Comparison of ENCODE assay signal across 9 cellular contexts in the genomic region with DNA sequence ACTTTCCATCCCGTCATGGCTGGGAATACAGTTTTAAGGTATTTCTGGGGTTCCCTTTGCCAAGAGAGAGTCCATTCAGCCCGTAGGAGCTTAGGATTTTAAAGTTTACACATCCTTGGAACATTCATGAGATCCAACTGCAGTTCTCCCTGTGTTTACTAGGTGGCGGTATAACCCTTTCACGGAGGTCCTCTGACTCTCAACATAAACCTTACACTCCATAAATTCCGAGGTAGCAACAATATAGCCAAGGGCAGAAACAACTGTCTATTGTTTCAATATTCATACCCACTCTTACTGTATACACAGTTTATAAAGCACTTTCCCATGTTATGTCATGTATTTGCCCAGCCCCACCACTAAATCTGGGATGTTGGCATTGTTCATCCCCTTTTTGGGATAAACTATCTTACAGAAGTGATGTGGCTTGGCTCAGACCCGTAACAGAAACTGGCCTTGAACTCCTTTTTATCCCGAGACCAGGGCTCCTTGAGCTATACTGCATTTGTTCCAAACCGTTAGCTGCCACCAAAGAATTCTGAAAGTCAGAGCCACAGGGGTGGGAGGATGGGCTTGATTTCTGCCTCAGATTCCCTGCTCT.
A peak's percentile ranks its signal among the peaks of the same experiment; 100 is the strongest.
DNase-seq lines count a peak whose midpoint lies in the region; ATAC-seq, FAIRE-seq and TF ChIP-seq lines count a peak whose summit lies in the region.
"Had no signal": no experiment of that assay in that cellular context is flagged by ENCODE, and none has a peak within 500 bp of the region (broad histone marks: within the 10 kb centered on the region; RNA-seq: fewer than 3 reads in every experiment).

No MANE protein-coding gene starts in this region.

- 7% methylated on average over 7 of the region's 8 CpGs for WGBS in K562 (ENCODE audit: insufficient coverage, low coverage, missing lambda C conversion rate)
- 16 to 17% methylated on average over 8 of the region's 8 CpGs for WGBS in thyroid gland, 2 donors

- peak; percentile 92 to 94 for TF ChIP-seq RAD21 in K562 (CRISPR knock-in tag; conservative IDR thresholded peaks at IDR 0.05 in 1 of 2, IDR thresholded peaks at IDR 0.05 in 1 of 2)

- DNase-seq in DMS79 treated with DMSO at 0.1 percent for 48 hours (lab: John Stamatoyannopoulos, UW) = peak; percentile 55
- no peak for DNase-seq in DMS79 (lab: John Stamatoyannopoulos, UW)
- DNase-seq in NCI-H524 treated with DMSO at 0.1 percent for 48 hours (lab: John Stamatoyannopoulos, UW) = peak; percentile 45
- DNase-seq in K562 (ENCODE audit: extremely low read depth in 1 of 4, low spot score in 3 of 4) = peak; percentile 55 to 70 (median 60)
- peak in 1 of 2 donors; percentile 5 for DNase-seq in thyroid gland

- BruUV-seq in K562 (replicated peaks; lab: Mats Ljungman, UMichigan) = no TSS peak

- FAIRE-seq in K562 (lab: Jason Lieb, UNC) (peak; percentile 89), islet of Langerhans (lab: Jason Lieb, UNC) (peak; percentile 86)

- peaks cover 0 to 5% of the 10 kb centered on the region in 2 experiments; a peak in 3 of 5 replicates for H3K4me1 ChIP-seq in K562 (replicated peaks in 1 of 2; ENCODE audit: control insufficient read depth in 2 of 2, insufficient read depth in 2 of 2, low read length in 2 of 2)
- no peaks in the 10 kb centered on the region for H3K4me1 ChIP-seq in thyroid gland

- no peaks in the 10 kb centered on the region for H4K20me1 ChIP-seq in K562 (replicated peaks; ENCODE audit: control insufficient read depth, insufficient read depth, low read length)
- H4K20me1 ChIP-seq: BLaER1 had no signal

- CTCF ChIA-PET in K562 (lab: Yijun Ruan, JAX; ENCODE audit: low intra/inter-chr PET ratio) = interaction anchor here (1.7 kb wide), 1 partner anchor 263 kb away, joined by 9 read pairs; no protein-coding TSS in a partner anchor

- H3K9ac ChIP-seq in K562 (ENCODE audit: insufficient read depth in 1 of 2, low read depth in 2 of 2, low read length in 2 of 2) = no peak overlapping the region
- H3K9ac ChIP-seq: BLaER1 had no signal

- H3K27me3 ChIP-seq in K562 (ENCODE audit: control insufficient read depth in 2 of 2, insufficient read depth in 2 of 2, low read length in 2 of 2) (no peaks in the 10 kb centered on the region), thyroid gland (no peaks in the 10 kb centered on the region)
- H3K27me3 ChIP-seq: BLaER1 had no signal

- TF ChIP-seq EP300 in K562 (IDR thresholded peaks at IDR 0.05; ENCODE audit: low read length) = no peak; the same call in 1 of the 2 replicates

- no peaks in the 10 kb centered on the region for H3K9me3 ChIP-seq in K562 (replicated peaks; ENCODE audit: control insufficient read depth, insufficient read depth, low read depth, low read length)
- no peaks in the 10 kb centered on the region for H3K9me3 ChIP-seq in thyroid gland
- H3K9me3 ChIP-seq: BLaER1 had no signal

- no peak overlapping the region for H3K27ac ChIP-seq in K562 (ENCODE audit: extremely low read depth, low read depth, low read length)
- H3K27ac ChIP-seq in thyroid gland = no peak overlapping the region
- H3K27ac ChIP-seq: BLaER1 had no signal

- no peak overlapping the region for H3K4me3 ChIP-seq in K562
- no peak overlapping the region for H3K4me3 ChIP-seq in thyroid gland (replicated peaks in 1 of 3)
- H3K4me3 ChIP-seq: BLaER1 had no signal

- ATAC-seq in HG03342 (IDR thresholded peaks at IDR 0.05; ENCODE audit: unreplicated experiment) = peak; percentile 72
- ATAC-seq in K562 = peak; percentile 92
- no peak for ATAC-seq in HG02588 (IDR thresholded peaks at IDR 0.05; ENCODE audit: unreplicated experiment)

- TF ChIP-seq CTCF in K562 (IDR thresholded peaks at IDR 0.05 in 2 of 3, conservative IDR thresholded peaks at IDR 0.05 in 1 of 3; ENCODE audit: insufficient read depth in 2 of 3, low read depth in 1 of 3, low read length in 3 of 3) (peak; percentile 73 to 85 (median 81)), thyroid gland (IDR thresholded peaks at IDR 0.05) (peak; percentile 45 to 83 (median 72))

- in situ Hi-C loops in K562 (cut with MboI) = no loop called here

- H3K4me2 ChIP-seq in K562 (ENCODE audit: insufficient read depth, low read length) = peak overlapping the region; percentile 50
- H3K4me2 ChIP-seq: BLaER1 had no signal

- H3K9me1 ChIP-seq in K562 (ENCODE audit: control insufficient read depth, insufficient read depth, low read length) = no peaks in the 10 kb centered on the region

- no peaks in the 10 kb centered on the region for H3K79me2 ChIP-seq in K562 (ENCODE audit: control insufficient read depth, insufficient read depth, low read length)

- POLR2A ChIA-PET in K562 (lab: Yijun Ruan, JAX) = interaction anchor here (0.6 kb wide), 1 partner anchor 23 kb away, joined by 3 read pairs; no protein-coding TSS in a partner anchor

- H2AFZ ChIP-seq in K562 (ENCODE audit: low read depth, low read length) = peak overlapping the region; percentile 75

- TF ChIP-seq POLR2A in K562 (conservative IDR thresholded peaks at IDR 0.05) = no peak
- no peak for TF ChIP-seq POLR2A in thyroid gland (IDR thresholded peaks at IDR 0.05)

- intact Hi-C loops in K562 (cut with micrococcal nuclease) (loop anchor here (1.0 to 2.0 kb wide), 2 partner anchors 92 to 263 kb away; no protein-coding TSS in a partner anchor), thyroid gland (cut with DNase I) (no loop called here)

- no peaks in the 10 kb centered on the region for H3K36me3 ChIP-seq in K562 (ENCODE audit: control insufficient read depth, insufficient read depth, low read length)
- H3K36me3 ChIP-seq in thyroid gland = no peaks in the 10 kb centered on the region
- H3K36me3 ChIP-seq: BLaER1 had no signal

TF ChIP-seq in K562, 482 proteins besides CTCF, POLR2A, EP300 and RAD21 (continues in another document):
- TF ChIP-seq, protein P1, sequence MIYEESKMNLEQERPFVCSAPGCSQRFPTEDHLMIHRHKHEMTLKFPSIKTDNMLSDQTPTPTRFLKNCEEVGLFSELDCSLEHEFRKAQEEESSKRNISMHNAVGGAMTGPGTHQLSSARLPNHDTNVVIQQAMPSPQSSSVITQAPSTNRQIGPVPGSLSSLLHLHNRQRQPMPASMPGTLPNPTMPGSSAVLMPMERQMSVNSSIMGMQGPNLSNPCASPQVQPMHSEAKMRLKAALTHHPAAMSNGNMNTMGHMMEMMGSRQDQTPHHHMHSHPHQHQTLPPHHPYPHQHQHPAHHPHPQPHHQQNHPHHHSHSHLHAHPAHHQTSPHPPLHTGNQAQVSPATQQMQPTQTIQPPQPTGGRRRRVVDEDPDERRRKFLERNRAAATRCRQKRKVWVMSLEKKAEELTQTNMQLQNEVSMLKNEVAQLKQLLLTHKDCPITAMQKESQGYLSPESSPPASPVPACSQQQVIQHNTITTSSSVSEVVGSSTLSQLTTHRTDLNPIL (CRISPR knock-in tag; IDR thresholded peaks at IDR 0.05) = no peak
- TF ChIP-seq E2F3 (CRISPR knock-in tag; IDR thresholded peaks at IDR 0.05) (no peak), SUPT5H (IDR thresholded peaks at IDR 0.05) (no peak), WHSC1 (IDR thresholded peaks at IDR 0.05; ENCODE audit: low read length) (no peak), PYGO2 (tag; IDR thresholded peaks at IDR 0.05) (no peak), ETS2 (tag; IDR thresholded peaks at IDR 0.05; ENCODE audit: borderline replicate concordance, poor library complexity, severe bottlenecking) (no peak), RBM17 (IDR thresholded peaks at IDR 0.05; ENCODE audit: borderline replicate concordance, low read depth, low read length) (no peak), CC2D1A (IDR thresholded peaks at IDR 0.05) (0 out of 2 replicates have a peak, but pooled peaks have one; percentile 43), HDGF (IDR thresholded peaks at IDR 0.05) (no peak), GTF2E2 (tag; IDR thresholded peaks at IDR 0.05) (no peak)
- TF ChIP-seq, protein P2, sequence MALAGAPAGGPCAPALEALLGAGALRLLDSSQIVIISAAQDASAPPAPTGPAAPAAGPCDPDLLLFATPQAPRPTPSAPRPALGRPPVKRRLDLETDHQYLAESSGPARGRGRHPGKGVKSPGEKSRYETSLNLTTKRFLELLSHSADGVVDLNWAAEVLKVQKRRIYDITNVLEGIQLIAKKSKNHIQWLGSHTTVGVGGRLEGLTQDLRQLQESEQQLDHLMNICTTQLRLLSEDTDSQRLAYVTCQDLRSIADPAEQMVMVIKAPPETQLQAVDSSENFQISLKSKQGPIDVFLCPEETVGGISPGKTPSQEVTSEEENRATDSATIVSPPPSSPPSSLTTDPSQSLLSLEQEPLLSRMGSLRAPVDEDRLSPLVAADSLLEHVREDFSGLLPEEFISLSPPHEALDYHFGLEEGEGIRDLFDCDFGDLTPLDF (CRISPR knock-in tag; IDR thresholded peaks at IDR 0.05) = no peak
- TF ChIP-seq, protein P3, sequence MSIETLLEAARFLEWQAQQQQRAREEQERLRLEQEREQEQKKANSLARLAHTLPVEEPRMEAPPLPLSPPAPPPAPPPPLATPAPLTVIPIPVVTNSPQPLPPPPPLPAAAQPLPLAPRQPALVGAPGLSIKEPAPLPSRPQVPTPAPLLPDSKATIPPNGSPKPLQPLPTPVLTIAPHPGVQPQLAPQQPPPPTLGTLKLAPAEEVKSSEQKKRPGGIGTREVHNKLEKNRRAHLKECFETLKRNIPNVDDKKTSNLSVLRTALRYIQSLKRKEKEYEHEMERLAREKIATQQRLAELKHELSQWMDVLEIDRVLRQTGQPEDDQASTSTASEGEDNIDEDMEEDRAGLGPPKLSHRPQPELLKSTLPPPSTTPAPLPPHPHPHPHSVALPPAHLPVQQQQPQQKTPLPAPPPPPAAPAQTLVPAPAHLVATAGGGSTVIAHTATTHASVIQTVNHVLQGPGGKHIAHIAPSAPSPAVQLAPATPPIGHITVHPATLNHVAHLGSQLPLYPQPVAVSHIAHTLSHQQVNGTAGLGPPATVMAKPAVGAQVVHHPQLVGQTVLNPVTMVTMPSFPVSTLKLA (conservative IDR thresholded peaks at IDR 0.05) = 0 out of 4 replicates have a peak, but pooled peaks of 1 of the 2 experiments have one; percentile 12
- TF ChIP-seq, protein P4, sequence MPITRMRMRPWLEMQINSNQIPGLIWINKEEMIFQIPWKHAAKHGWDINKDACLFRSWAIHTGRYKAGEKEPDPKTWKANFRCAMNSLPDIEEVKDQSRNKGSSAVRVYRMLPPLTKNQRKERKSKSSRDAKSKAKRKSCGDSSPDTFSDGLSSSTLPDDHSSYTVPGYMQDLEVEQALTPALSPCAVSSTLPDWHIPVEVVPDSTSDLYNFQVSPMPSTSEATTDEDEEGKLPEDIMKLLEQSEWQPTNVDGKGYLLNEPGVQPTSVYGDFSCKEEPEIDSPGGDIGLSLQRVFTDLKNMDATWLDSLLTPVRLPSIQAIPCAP (CRISPR knock-in tag; IDR thresholded peaks at IDR 0.05; ENCODE audit: borderline replicate concordance) = no peak
